In genomic region chr17:58330544-58330996, GRCh38 we compare ENCODE assay signal across 10 cellular contexts. TPM values are rescaled to one million over a fixed set of nuclear protein-coding genes. Genes with fewer than 3 reads are reported as not detected.
DNase-seq lines count a peak whose midpoint lies in the region; ATAC-seq and TF ChIP-seq lines count a peak whose summit lies in the region.
"Had no signal": no experiment of that assay in that cellular context is flagged by ENCODE, and none has a peak within 500 bp of the region (broad histone marks: within the 10 kb centered on the region; RNA-seq: fewer than 3 reads in every experiment).

No MANE protein-coding gene starts in this region.

- H3K4me3 ChIP-seq in H7 (ENCODE audit: insufficient read depth, low read depth, low read length) (peak overlapping the region; percentile 50), esophagus muscularis mucosa (peak overlapping the region; percentile 43 to 57 (median 47))

- H3K9me3 Mint-ChIP-seq in activated CD4-positive, alpha-beta T cell treated with anti-CD3 and anti-CD28 coated beads, Interleukin-2, amount 10 ng/mL, durations not matched to agents 24 days and 14 days, result peaks cover 4% of the 10 kb centered on the region
- H3K9me3 Mint-ChIP-seq: endodermal cell, mesothelial cell of epicardium had no signal

- peaks cover 57% of the 10 kb centered on the region for H3K36me3 Mint-ChIP-seq in activated CD4-positive, alpha-beta T cell treated with anti-CD3 and anti-CD28 coated beads, Interleukin-2, amount 10 ng/mL, durations not matched to agents 24 days and 14 days (ENCODE audit: low read depth)
- H3K36me3 Mint-ChIP-seq: mesothelial cell of epicardium had no signal

- H3K27ac ChIP-seq in esophagus muscularis mucosa (replicated peaks in 1 of 4), result peak overlapping the region in 2 of 4 donors; percentile 35 to 58

- TF ChIP-seq EP300 in esophagus muscularis mucosa (IDR thresholded peaks at IDR 0.05), result no peak

- no peak for TF ChIP-seq CTCF in esophagus muscularis mucosa (IDR thresholded peaks at IDR 0.05)

- peak overlapping the region; percentile 91 for H3K4me3 Mint-ChIP-seq in activated CD4-positive, alpha-beta T cell treated with anti-CD3 and anti-CD28 coated beads, Interleukin-2, amount 10 ng/mL, durations not matched to agents 24 days and 14 days
- H3K4me3 Mint-ChIP-seq: endodermal cell, mesothelial cell of epicardium had no signal

- peaks cover 50% of the 10 kb centered on the region for H3K4me1 Mint-ChIP-seq in activated CD4-positive, alpha-beta T cell treated with anti-CD3 and anti-CD28 coated beads, Interleukin-2, amount 10 ng/mL, durations not matched to agents 24 days and 14 days

- H3K4me1 ChIP-seq in esophagus muscularis mucosa, result peaks cover 0 to 35% (median 19%) of the 10 kb centered on the region in 4 donors

- H3K27ac Mint-ChIP-seq in activated CD4-positive, alpha-beta T cell treated with anti-CD3 and anti-CD28 coated beads, Interleukin-2, amount 10 ng/mL, durations not matched to agents 24 days and 14 days, result peak overlapping the region; percentile 100
- H3K27ac Mint-ChIP-seq: endodermal cell, mesothelial cell of epicardium had no signal

- H3K27me3 ChIP-seq in H7 (ENCODE audit: control insufficient read depth, insufficient read depth, low read length) (no peaks in the 10 kb centered on the region), esophagus muscularis mucosa (peaks cover 0 to 17% (median 2%) of the 10 kb centered on the region in 4 donors)

- ATAC-seq in GM21737 (IDR thresholded peaks at IDR 0.05; ENCODE audit: unreplicated experiment), result no peak

- DNase-seq in H7 (peak; percentile 15), esophagus muscularis mucosa (ENCODE audit: extremely low spot score) (no peak), NCI-H2107 (lab: John Stamatoyannopoulos, UW) (no peak), dermis blood vessel endothelial cell (no peak), NAMALWA (ENCODE audit: low spot score) (no peak)
- DNase-seq in activated CD4-positive, alpha-beta T cell treated with anti-CD3 and anti-CD28 coated beads, Interleukin-2, amount 10 ng/mL, durations not matched to agents 24 days and 14 days, result peak; percentile 79
- DNase-seq in stimulated activated CD4-positive, alpha-beta T cell treated with anti-CD3 and anti-CD28 coated beads, Interleukin-4, amount 100 ng/mL, for 24 hours, result peak; percentile 52
- DNase-seq: endodermal cell had no signal

- no peaks in the 10 kb centered on the region for H3K9me3 ChIP-seq in esophagus muscularis mucosa

- peaks cover 7% of the 10 kb centered on the region for H3K36me3 ChIP-seq in H7 (replicated peaks; ENCODE audit: control insufficient read depth, insufficient read depth, low read length)
- no peaks in the 10 kb centered on the region for H3K36me3 ChIP-seq in esophagus muscularis mucosa

- H3K27me3 Mint-ChIP-seq in activated CD4-positive, alpha-beta T cell treated with anti-CD3 and anti-CD28 coated beads, Interleukin-2, amount 10 ng/mL, durations not matched to agents 24 days and 14 days, result peaks cover 4% of the 10 kb centered on the region

- 67% methylated on average over 10 of the region's 10 CpGs for WGBS in esophagus muscularis mucosa

- intact Hi-C loops in activated CD4-positive, alpha-beta T cell treated with anti-CD3 and anti-CD28 coated beads, Interleukin-2, amount 10 ng/mL, durations not matched to agents 24 days and 14 days (cut with micrococcal nuclease), result loop anchor here (10.0 kb wide), 2 partner anchors 824 to 1454 kb away; partner anchors contain the start of genes PRR11 and SKA2
- intact Hi-C loops in esophagus muscularis mucosa (cut with DNase I), result no loop called here

- TF ChIP-seq POLR2A in esophagus muscularis mucosa (IDR thresholded peaks at IDR 0.05; ENCODE audit: low read depth), result no peak

RNA-seq across cellular contexts. Expression of gene TSPOAP1, which starts 2.0 kb away (rescaled TPM):
- 4.2 and 11.6 TPM in 2 replicates for total RNA-seq in H7 (2014; rRNA removed; shearing (Covaris generic))
- total RNA-seq in activated CD4-positive, alpha-beta T cell treated with anti-CD3 and anti-CD28 coated beads, Interleukin-2, amount 10 ng/mL, durations not matched to agents 24 days and 14 days, result 22.6 and 23.6 TPM in 2 replicates
- total RNA-seq in esophagus muscularis mucosa (10 to 100 TPM in 3 of 4 donors, 1 to 10 TPM in 1; 10.0 to 19.0 (median 16.0) TPM), dermis blood vessel endothelial cell (under 0.01 and 0.14 TPM in 2 replicates)

RNA-seq across cellular contexts. Expression of gene SUPT4H1, which starts 21.4 kb away (rescaled TPM):
- total RNA-seq in H7 (2014; rRNA removed; shearing (Covaris generic)), result 88.8 and 91.6 TPM in 2 replicates
- total RNA-seq in activated CD4-positive, alpha-beta T cell treated with anti-CD3 and anti-CD28 coated beads, Interleukin-2, amount 10 ng/mL, durations not matched to agents 24 days and 14 days, result 139 and 143 TPM in 2 replicates
- total RNA-seq in esophagus muscularis mucosa (10 to 100 TPM; 35.3 to 59.6 (median 47.0) TPM), dermis blood vessel endothelial cell (39.0 and 53.6 TPM in 2 replicates)

RNA-seq across cellular contexts. Expression of gene MPO, which starts 49.8 kb away (rescaled TPM):
- total RNA-seq in H7 (2014; rRNA removed; shearing (Covaris generic)), result not detected in 2 replicates
- total RNA-seq in activated CD4-positive, alpha-beta T cell treated with anti-CD3 and anti-CD28 coated beads, Interleukin-2, amount 10 ng/mL, durations not matched to agents 24 days and 14 days, result not detected in 2 replicates
- total RNA-seq in esophagus muscularis mucosa, result under 1 TPM in 2 of 4 donors, not detected in 2; 0.23 to 0.66 TPM
- total RNA-seq in dermis blood vessel endothelial cell, result not detected in 2 replicates
- total RNA-seq: endodermal cell, mesothelial cell of epicardium had no signal

Comparison
In these comparisons a context has a peak if more than half of its experiments do, and no peak if none do; other contexts are left out.
1. DNase-seq: peak in H7 (single experiment), activated CD4-positive, alpha-beta T cell treated with anti-CD3 and anti-CD28 coated beads, Interleukin-2, amount 10 ng/mL, durations not matched to agents 24 days and 14 days (single experiment) and stimulated activated CD4-positive, alpha-beta T cell treated with anti-CD3 and anti-CD28 coated beads, Interleukin-4, amount 100 ng/mL, for 24 hours (single experiment); none in esophagus muscularis mucosa (single experiment), NCI-H2107 (single experiment), dermis blood vessel endothelial cell (single experiment) and NAMALWA (single experiment).